Comparison of ENCODE assay signal across 18 cellular contexts in genomic region chr10:79188154-79188763, GRCh38.
DNase-seq lines count a peak whose midpoint lies in the region; TF ChIP-seq lines count a peak whose summit lies in the region.
"Had no signal": no experiment of that assay in that cellular context is flagged by ENCODE, and none has a peak within 500 bp of the region (broad histone marks: within the 10 kb centered on the region; RNA-seq: fewer than 3 reads in every experiment).

No MANE protein-coding gene starts in this region.

- H3K23me2 ChIP-seq in H9 (ENCODE audit: insufficient read length, low read depth, low read length, poor library complexity, severe bottlenecking), result no peaks in the 10 kb centered on the region

- peaks cover 38 to 56% of the 10 kb centered on the region in 2 experiments for H3K4me1 Mint-ChIP-seq in H9
- H3K4me1 Mint-ChIP-seq in activated T-helper 2 cell treated with anti-CD3 and anti-CD28 coated beads, Interferon-gamma antibody, Interleukin-2, Interleukin-4, amounts not matched to agents 10 μg/mL and 5 μg/mL and 100 μg/mL, durations not matched to agents 14 hours and 24 hours and 36 hours (ENCODE audit: low read depth), result no peaks in the 10 kb centered on the region
- H3K4me1 Mint-ChIP-seq: B cell; central memory CD8-positive, alpha-beta T cell had no signal

- H3F3A ChIP-seq in smooth muscle cell (ENCODE audit: low read depth), result peaks cover 14% of the 10 kb centered on the region

- H3K56ac ChIP-seq in H9 (ENCODE audit: insufficient read length, low read depth, low read length), result no peak overlapping the region

- H3K4me3 Mint-ChIP-seq in H9, result no peak overlapping the region
- no peak overlapping the region for H3K4me3 Mint-ChIP-seq in activated T-helper 2 cell treated with anti-CD3 and anti-CD28 coated beads, Interferon-gamma antibody, Interleukin-2, Interleukin-4, amounts not matched to agents 10 μg/mL and 5 μg/mL and 100 μg/mL, durations not matched to agents 14 hours and 24 hours and 36 hours (ENCODE audit: low read depth)
- H3K4me3 Mint-ChIP-seq: activated naive CD4-positive, alpha-beta T cell treated with anti-CD3 and anti-CD28 coated beads for 36 hours; B cell; central memory CD8-positive, alpha-beta T cell; naive thymus-derived CD4-positive, alpha-beta T cell had no signal

- H3K9me3 ChIP-seq in H9 (ENCODE audit: control insufficient read depth, low read depth, low read length) (no peaks in the 10 kb centered on the region), adrenal gland (replicated peaks in 1 of 3) (no peaks in the 10 kb centered on the region), liver (ENCODE audit: control insufficient read depth in 4 of 4, low read length in 3 of 4) (no peaks in the 10 kb centered on the region), smooth muscle cell (replicated peaks; ENCODE audit: low read depth) (no peaks in the 10 kb centered on the region)
- H3K9me3 ChIP-seq: HAP-1, sigmoid colon had no signal

- H4K5ac ChIP-seq in H9 (ENCODE audit: insufficient read length, low read depth, low read length), result no peak overlapping the region

- H4K8ac ChIP-seq in H9 (replicated peaks; ENCODE audit: insufficient read length, low read depth, low read length), result no peak overlapping the region

- H3K27me3 Mint-ChIP-seq in H9 (ENCODE audit: low read depth), result no peaks in the 10 kb centered on the region; the same call in 1 of the 2 replicates
- H3K27me3 Mint-ChIP-seq in activated T-helper 2 cell treated with anti-CD3 and anti-CD28 coated beads, Interferon-gamma antibody, Interleukin-2, Interleukin-4, amounts not matched to agents 10 μg/mL and 5 μg/mL and 100 μg/mL, durations not matched to agents 14 hours and 24 hours and 36 hours (ENCODE audit: low read depth), result no peaks in the 10 kb centered on the region
- H3K27me3 Mint-ChIP-seq: central memory CD8-positive, alpha-beta T cell had no signal

- H3K4me1 ChIP-seq in H9 (ENCODE audit: insufficient read depth, low read length) (peaks cover 5% of the 10 kb centered on the region; the same call in 1 of the 2 replicates), adrenal gland (replicated peaks in 1 of 2) (peaks cover 43 to 96% of the 10 kb centered on the region in 2 donors), liver (ENCODE audit: control insufficient read depth in 4 of 4, insufficient read depth in 4 of 4, low read length in 3 of 4) (peaks cover 18 to 54% (median 43%) of the 10 kb centered on the region in 4 donors), smooth muscle cell (ENCODE audit: low read depth) (peaks cover 35% of the 10 kb centered on the region)
- H3K4me1 ChIP-seq: HAP-1 had no signal

- DNase-seq in H9, result no peak
- DNase-seq in adrenal gland, result no peak
- no peak for DNase-seq in smooth muscle cell (lab: John Stamatoyannopoulos, UW; ENCODE audit: unreplicated experiment)
- no peak for DNase-seq in GM03348 (ENCODE audit: low spot score)
- no peak for DNase-seq in activated T-helper 2 cell treated with anti-CD3 and anti-CD28 coated beads, Interferon-gamma antibody, Interleukin-2, Interleukin-4, amounts not matched to agents 10 μg/mL and 5 μg/mL and 100 μg/mL, durations not matched to agents 14 hours and 24 hours and 36 hours (ENCODE audit: low spot score)
- no peak for DNase-seq in hepatic stellate cell (ENCODE audit: low spot score)
- DNase-seq in foreskin melanocyte, result no peak
- DNase-seq: activated naive CD4-positive, alpha-beta T cell treated with anti-CD3 and anti-CD28 coated beads for 36 hours; naive thymus-derived CD4-positive, alpha-beta T cell; NCI-H1694 treated with DMSO at 0.1 percent for 48 hours; NCI-H510A treated with DMSO at 0.1 percent for 48 hours; sigmoid colon; stimulated activated naive CD8-positive, alpha-beta T cell treated with anti-CD3 and anti-CD28 coated beads, Interleukin-15, Interleukin-2, amounts not matched to agents 100 U/mL and 50 U/mL, for 24 hours; SW 1271 had no signal

- H3K4me2 ChIP-seq in H9 (ENCODE audit: insufficient read depth, insufficient read length, low read length) (no peak overlapping the region), smooth muscle cell (peak overlapping the region; percentile 24)

- H3K27ac Mint-ChIP-seq in H9, result peak overlapping the region in 1 of 3 experiments; percentile 50; a peak in 1 of 7 replicates
- no peak overlapping the region for H3K27ac Mint-ChIP-seq in activated T-helper 2 cell treated with anti-CD3 and anti-CD28 coated beads, Interferon-gamma antibody, Interleukin-2, Interleukin-4, amounts not matched to agents 10 μg/mL and 5 μg/mL and 100 μg/mL, durations not matched to agents 14 hours and 24 hours and 36 hours
- H3K27ac Mint-ChIP-seq: activated naive CD4-positive, alpha-beta T cell treated with anti-CD3 and anti-CD28 coated beads for 36 hours; B cell; naive thymus-derived CD4-positive, alpha-beta T cell had no signal

- H3K27ac ChIP-seq in H9 (ENCODE audit: insufficient read length, low read depth, low read length) (no peak overlapping the region), adrenal gland (peak overlapping the region in 3 of 5 donors; percentile 65 to 83 (median 72)), liver (ENCODE audit: low read depth in 1 of 2, low read length in 2 of 2) (no peak overlapping the region), smooth muscle cell (ENCODE audit: low read depth) (peak overlapping the region; percentile 67)

- no peaks in the 10 kb centered on the region for H4K20me1 ChIP-seq in H9 (ENCODE audit: control insufficient read depth, insufficient read depth, insufficient read length)
- H4K20me1 ChIP-seq in smooth muscle cell (ENCODE audit: low read depth), result peaks cover 89% of the 10 kb centered on the region

- no peak overlapping the region for H2BK20ac ChIP-seq in H9 (ENCODE audit: low read depth, low read length, poor library complexity, severe bottlenecking)

- peak overlapping the region; percentile 30 for H3K18ac ChIP-seq in H9 (ENCODE audit: insufficient read length, low read depth, low read length)

- H3K9ac ChIP-seq in H9 (ENCODE audit: extremely low read depth, insufficient read length, low read length), result no peak overlapping the region
- H3K9ac ChIP-seq in liver (ENCODE audit: low read depth in 1 of 2, low read length in 2 of 2), result no peak overlapping the region
- H3K9ac ChIP-seq in smooth muscle cell (ENCODE audit: low read depth), result peak overlapping the region; percentile 11

- H3K27me3 ChIP-seq in H9 (ENCODE audit: insufficient read depth, low read length) (no peaks in the 10 kb centered on the region), adrenal gland (no peaks in the 10 kb centered on the region), liver (ENCODE audit: control insufficient read depth in 4 of 4, insufficient read depth in 4 of 4, low read length in 3 of 4) (no peaks in the 10 kb centered on the region), smooth muscle cell (ENCODE audit: low read depth) (no peaks in the 10 kb centered on the region)
- H3K27me3 ChIP-seq: sigmoid colon had no signal

- H4K91ac ChIP-seq in H9 (ENCODE audit: insufficient read length, low read depth, low read length), result no peak overlapping the region

- H3K79me1 ChIP-seq in H9 (ENCODE audit: insufficient read depth, low read depth, low read length, poor library complexity, severe bottlenecking), result no peaks in the 10 kb centered on the region

- H3K36me3 Mint-ChIP-seq in H9 (ENCODE audit: insufficient read depth in 1 of 3, low read depth in 3 of 3), result peaks cover 2 to 7% (median 4%) of the 10 kb centered on the region in 3 experiments; a peak in 6 of 7 replicates
- H3K36me3 Mint-ChIP-seq in activated T-helper 2 cell treated with anti-CD3 and anti-CD28 coated beads, Interferon-gamma antibody, Interleukin-2, Interleukin-4, amounts not matched to agents 10 μg/mL and 5 μg/mL and 100 μg/mL, durations not matched to agents 14 hours and 24 hours and 36 hours (ENCODE audit: low read depth), result no peaks in the 10 kb centered on the region

- H2AFZ ChIP-seq in H9 (ENCODE audit: low read length) (no peak overlapping the region), smooth muscle cell (ENCODE audit: low read depth) (no peak overlapping the region)

- WGBS in H9 (ENCODE audit: extremely low coverage, insufficient read length, low lambda C conversion rate), result no CpG with 5 or more reads among the region's 11 CpGs
- 58 to 67% (median 63%) methylated on average over 10 to 11 of the region's 11 CpGs for WGBS in adrenal gland, 4 donors
- WGBS in liver, result 45% methylated on average over 11 of the region's 11 CpGs
- 51% methylated on average over 11 of the region's 11 CpGs for WGBS in smooth muscle cell (ENCODE audit: low lambda C conversion rate)

- H3K36me3 ChIP-seq in adrenal gland (replicated peaks in 1 of 2) (peaks cover 0 to 7% of the 10 kb centered on the region in 2 donors), liver (ENCODE audit: control insufficient read depth in 4 of 4, insufficient read depth in 3 of 4, low read depth in 1 of 4, low read length in 3 of 4) (no peaks in the 10 kb centered on the region), smooth muscle cell (ENCODE audit: low read depth) (no peaks in the 10 kb centered on the region)
- H3K36me3 ChIP-seq: HAP-1 had no signal

- H3T11ph ChIP-seq in H9 (ENCODE audit: low read length), result no peak overlapping the region

- no peak for TF ChIP-seq POLR2A in adrenal gland (IDR thresholded peaks at IDR 0.05)

- TF ChIP-seq RAD21 in liver (IDR thresholded peaks at IDR 0.05), result peak; percentile 16 to 52

- intact Hi-C loops in adrenal gland (cut with DNase I), result no loop called here
- intact Hi-C loops in activated T-helper 2 cell treated with anti-CD3 and anti-CD28 coated beads, Interferon-gamma antibody, Interleukin-2, Interleukin-4, amounts not matched to agents 10 μg/mL and 5 μg/mL and 100 μg/mL, durations not matched to agents 14 hours and 24 hours and 36 hours (cut with micrococcal nuclease), result no loop called here

- H2BK15ac ChIP-seq in H9 (ENCODE audit: low read depth, low read length), result no peak overlapping the region

- no peak overlapping the region for H3K14ac ChIP-seq in H9 (ENCODE audit: insufficient read depth, low read length)

- no peaks in the 10 kb centered on the region for H3K9me3 Mint-ChIP-seq in H9
- H3K9me3 Mint-ChIP-seq in activated T-helper 2 cell treated with anti-CD3 and anti-CD28 coated beads, Interferon-gamma antibody, Interleukin-2, Interleukin-4, amounts not matched to agents 10 μg/mL and 5 μg/mL and 100 μg/mL, durations not matched to agents 14 hours and 24 hours and 36 hours, result no peaks in the 10 kb centered on the region
- H3K9me3 Mint-ChIP-seq: activated naive CD4-positive, alpha-beta T cell treated with anti-CD3 and anti-CD28 coated beads for 36 hours; central memory CD8-positive, alpha-beta T cell; naive thymus-derived CD4-positive, alpha-beta T cell had no signal

- H2AK5ac ChIP-seq in H9 (ENCODE audit: insufficient read length, low read length), result no peak overlapping the region

- no peak overlapping the region for H2BK12ac ChIP-seq in H9 (ENCODE audit: insufficient read length, low read depth, low read length)

- no peak overlapping the region for H2BK5ac ChIP-seq in H9 (ENCODE audit: insufficient read length, low read length)

- H3K4me3 ChIP-seq in adrenal gland (no peak overlapping the region), liver (ENCODE audit: low read depth in 1 of 3, low read length in 3 of 3) (no peak overlapping the region), smooth muscle cell (no peak overlapping the region)
- H3K4me3 ChIP-seq: HAP-1, sigmoid colon had no signal

- no peak overlapping the region for H2BK120ac ChIP-seq in H9 (ENCODE audit: low read depth, low read length, poor library complexity, severe bottlenecking)

- H3K79me2 ChIP-seq in H9 (ENCODE audit: insufficient read depth, low read length) (no peaks in the 10 kb centered on the region), smooth muscle cell (ENCODE audit: low read depth) (peaks cover 26% of the 10 kb centered on the region)

- H3K4ac ChIP-seq in H9 (ENCODE audit: low read depth, low read length), result no peak overlapping the region

- TF ChIP-seq CTCF in H9 (conservative IDR thresholded peaks at IDR 0.05), result no peak
- TF ChIP-seq CTCF in adrenal gland (IDR thresholded peaks at IDR 0.05), result no peak
- no peak for TF ChIP-seq CTCF in liver (IDR thresholded peaks at IDR 0.05; ENCODE audit: low read depth, low read length, missing input control)
- no peak for TF ChIP-seq CTCF in smooth muscle cell (IDR thresholded peaks at IDR 0.05; ENCODE audit: borderline replicate concordance, insufficient read depth, poor library complexity, severe bottlenecking)

- no peak overlapping the region for H3K23ac ChIP-seq in H9 (ENCODE audit: insufficient read length, low read depth, low read length)

Comparison
In these comparisons a context has a peak if more than half of its experiments do, and no peak if none do; other contexts are left out.
1. H3K27ac ChIP-seq: peak in adrenal gland (3 of 5) and smooth muscle cell (single experiment); none in H9 (single experiment) and liver (0 of 2).